1 cellular context compared by ENCODE assay signal in the genomic region with DNA sequence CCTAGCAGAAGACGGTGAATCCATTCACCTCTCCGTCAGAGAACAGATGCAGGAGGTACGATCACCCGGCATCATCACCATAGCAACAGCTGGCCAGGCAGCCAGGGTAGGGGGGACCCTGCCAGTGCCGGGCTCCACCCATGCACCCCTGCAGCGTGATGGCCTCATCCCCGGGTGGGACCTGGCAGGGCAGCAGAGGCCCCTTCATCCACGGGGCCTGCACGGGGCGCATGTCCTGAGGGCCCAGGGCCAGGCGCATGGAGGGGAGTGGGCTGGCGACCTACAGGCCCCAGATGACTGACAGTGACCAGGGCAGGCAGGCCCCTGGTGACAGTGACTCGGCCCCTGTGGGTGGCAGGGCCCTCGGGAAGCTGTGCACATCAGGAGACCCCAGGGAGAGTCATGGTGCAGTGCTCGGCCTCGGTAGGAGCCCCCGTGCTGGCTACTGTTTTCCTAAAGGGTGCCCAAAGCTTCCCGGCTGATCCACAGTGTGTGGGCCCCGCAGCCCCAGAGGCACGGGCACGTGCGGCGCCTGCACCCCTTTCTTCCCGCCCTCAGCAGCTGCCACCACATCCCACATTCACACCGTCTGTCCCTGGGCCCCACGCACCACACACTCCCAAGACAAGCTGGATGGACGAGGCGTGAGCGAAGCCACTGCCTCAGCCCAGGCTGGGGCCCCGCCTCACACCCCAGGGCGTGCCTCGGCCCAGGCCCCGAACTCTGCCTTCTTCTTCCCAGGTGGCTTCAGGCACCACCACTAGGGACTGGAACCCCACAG.
TF ChIP-seq lines count a peak whose summit lies in the region.

No MANE protein-coding gene starts in this region.

TF ChIP-seq in GM12878, 131 proteins besides CTCF, POLR2A, EP300 and RAD21:
- TF ChIP-seq EZH2 (IDR thresholded peaks at IDR 0.05; ENCODE audit: borderline replicate concordance, control insufficient read depth, low read depth, low read length), result no peak
- no peak for TF ChIP-seq BHLHE40 (IDR thresholded peaks at IDR 0.05; ENCODE audit: borderline replicate concordance in 1 of 2, low read depth in 2 of 2, low read length in 1 of 2)
